ENCODE assay signal across 9 cellular contexts in genomic region chr2:62014102-62014501, GRCh38.
DNase-seq lines count a peak whose midpoint lies in the region; ATAC-seq and TF ChIP-seq lines count a peak whose summit lies in the region.
"Had no signal": no experiment of that assay in that cellular context is flagged by ENCODE, and none has a peak within 500 bp of the region (broad histone marks: within the 10 kb centered on the region; RNA-seq: fewer than 3 reads in every experiment).

No MANE protein-coding gene starts in this region.

- TF ChIP-seq POLR2A in NB4 (IDR thresholded peaks at IDR 0.05; ENCODE audit: extremely low read depth, insufficient read length): no peak

- H3K27ac ChIP-seq in 22Rv1 (peak overlapping the region; percentile 31; the same call in 1 of the 2 replicates), brain microvascular endothelial cell (no peak overlapping the region)

- POLR2A ChIA-PET in activated CD4-positive, alpha-beta T cell treated with anti-CD3 and anti-CD28 coated beads for 36 hours (lab: Charles Lee): no interaction called here

- CTCF ChIA-PET in activated CD4-positive, alpha-beta T cell treated with anti-CD3 and anti-CD28 coated beads for 36 hours (lab: Charles Lee): interaction anchor here (0.8 kb wide), 1 partner anchor 118 kb away, joined by 3 read pairs; no protein-coding TSS in a partner anchor

- H3K4me1 Mint-ChIP-seq in activated CD4-positive, alpha-beta T cell treated with anti-CD3 and anti-CD28 coated beads for 36 hours: no peaks in the 10 kb centered on the region

- no peaks in the 10 kb centered on the region for H3K27me3 ChIP-seq in brain microvascular endothelial cell (replicated peaks)

- no peaks in the 10 kb centered on the region for H3K27me3 Mint-ChIP-seq in activated CD4-positive, alpha-beta T cell treated with anti-CD3 and anti-CD28 coated beads for 36 hours

- DNase-seq in NB4 (ENCODE audit: low read depth) (peak; percentile 30), brain microvascular endothelial cell (peak; percentile 55), left colon (peak; percentile 53 to 63)
- no peak for DNase-seq in activated CD4-positive, alpha-beta T cell treated with anti-CD3 and anti-CD28 coated beads for 36 hours
- no peak for DNase-seq in stimulated activated CD8-positive, alpha-beta memory T cell treated with anti-CD3 and anti-CD28 coated beads, Interleukin-4, amount 100 ng/mL, for 48 hours
- DNase-seq: DND-41 had no signal

- peaks cover 11% of the 10 kb centered on the region for H3K36me3 Mint-ChIP-seq in activated CD4-positive, alpha-beta T cell treated with anti-CD3 and anti-CD28 coated beads for 36 hours (ENCODE audit: low read depth)

- no peak overlapping the region for H3K27ac Mint-ChIP-seq in activated CD4-positive, alpha-beta T cell treated with anti-CD3 and anti-CD28 coated beads for 36 hours

- intact Hi-C loops in left colon (cut with DNase I, micrococcal nuclease): no loop called here
- intact Hi-C loops in activated CD4-positive, alpha-beta T cell treated with anti-CD3 and anti-CD28 coated beads for 36 hours (cut with DNase I, micrococcal nuclease): no loop called here

- in situ Hi-C loops in brain microvascular endothelial cell (cut with HindIII; ENCODE audit: low pct_ligation_motif_present, low sequenced_read_pairs): no loop called here

- no peak overlapping the region for H3K4me3 Mint-ChIP-seq in activated CD4-positive, alpha-beta T cell treated with anti-CD3 and anti-CD28 coated beads for 36 hours

- TF ChIP-seq CTCF in 22Rv1 (IDR thresholded peaks at IDR 0.05) (no peak), NB4 (IDR thresholded peaks at IDR 0.05; ENCODE audit: low read depth, low read length) (no peak), brain microvascular endothelial cell (IDR thresholded peaks at IDR 0.05; ENCODE audit: low read depth, low read length, missing control alignments) (peak; percentile 37)

- ATAC-seq in left colon (peak; percentile 94), GM18870 (IDR thresholded peaks at IDR 0.05; ENCODE audit: unreplicated experiment) (no peak), HG02885 (IDR thresholded peaks at IDR 0.05; ENCODE audit: poor library complexity, unreplicated experiment) (no peak)
- ATAC-seq in activated CD4-positive, alpha-beta T cell treated with anti-CD3 and anti-CD28 coated beads for 36 hours: no peak

- no peaks in the 10 kb centered on the region for H3K9me3 Mint-ChIP-seq in activated CD4-positive, alpha-beta T cell treated with anti-CD3 and anti-CD28 coated beads for 36 hours (ENCODE audit: low read depth)

- H3K4me3 ChIP-seq in NB4 (ENCODE audit: low read depth, low read length): no peak overlapping the region
- no peak overlapping the region for H3K4me3 ChIP-seq in brain microvascular endothelial cell (ENCODE audit: low read depth, low read length)

- H3K36me3 ChIP-seq in brain microvascular endothelial cell (replicated peaks): no peaks in the 10 kb centered on the region

Comparison
In these comparisons a context has a peak if more than half of its experiments do, and no peak if none do; other contexts are left out.
1. DNase-seq: peak in NB4 (single experiment), brain microvascular endothelial cell (single experiment) and left colon (2 of 2); none in activated CD4-positive, alpha-beta T cell treated with anti-CD3 and anti-CD28 coated beads for 36 hours (single experiment) and stimulated activated CD8-positive, alpha-beta memory T cell treated with anti-CD3 and anti-CD28 coated beads, Interleukin-4, amount 100 ng/mL, for 48 hours (single experiment).